ENCODE assay signal across 9 cellular contexts in the genomic region with DNA sequence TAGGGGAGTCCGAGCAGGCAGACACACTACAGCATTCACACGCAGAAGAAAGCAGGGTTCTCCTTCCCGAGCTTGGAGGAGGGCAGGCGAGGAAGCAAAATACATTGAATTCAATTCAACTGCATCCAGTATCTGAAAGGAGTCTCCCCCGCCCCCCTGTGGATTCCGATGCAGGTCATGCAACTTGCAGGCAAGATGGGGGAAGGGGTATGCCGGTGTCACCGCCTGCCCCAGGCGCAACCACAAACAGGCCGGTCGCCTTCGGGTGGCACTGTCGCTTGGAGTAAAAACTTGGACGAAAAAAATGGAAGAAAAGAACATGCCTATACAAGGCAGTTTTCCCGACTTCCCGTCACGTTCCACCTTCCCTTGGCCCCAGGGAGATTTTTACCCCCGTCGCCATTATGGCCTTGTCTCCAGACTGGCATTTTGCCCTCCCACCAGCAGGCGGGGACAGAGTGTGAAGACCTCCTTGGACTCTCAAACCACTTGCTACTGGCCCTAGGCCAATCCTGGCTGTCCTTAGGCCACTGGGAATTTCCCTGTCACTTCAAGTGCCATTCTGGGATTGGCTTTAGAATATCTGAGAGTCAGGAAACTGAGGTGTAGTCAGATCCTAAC. TPM values are rescaled to one million over a fixed set of nuclear protein-coding genes. Genes with fewer than 3 reads are reported as not detected.
A peak's percentile ranks its signal among the peaks of the same experiment; 100 is the strongest.
DNase-seq lines count a peak whose midpoint lies in the region; ATAC-seq lines count a peak whose summit lies in the region.
"Had no signal": no experiment of that assay in that cellular context is flagged by ENCODE, and none has a peak within 500 bp of the region (broad histone marks: within the 10 kb centered on the region; RNA-seq: fewer than 3 reads in every experiment).

No MANE protein-coding gene starts in this region.

- H3K27me3 Mint-ChIP-seq in activated CD8-positive, alpha-beta memory T cell treated with anti-CD3 and anti-CD28 coated beads, Interleukin-2, amount 10 ng/mL, durations not matched to agents 7 days and 5 days, result peaks cover 76% of the 10 kb centered on the region
- H3K27me3 Mint-ChIP-seq in T-helper 17 cell, result peaks cover 87% of the 10 kb centered on the region

- no peak overlapping the region for H3K4me3 Mint-ChIP-seq in activated CD8-positive, alpha-beta memory T cell treated with anti-CD3 and anti-CD28 coated beads, Interleukin-2, amount 10 ng/mL, durations not matched to agents 7 days and 5 days
- peak overlapping the region; percentile 85 for H3K4me3 Mint-ChIP-seq in T-helper 17 cell

- no peaks in the 10 kb centered on the region for H3K9me3 ChIP-seq in T-helper 17 cell (ENCODE audit: control insufficient read depth, low read length, poor library complexity, severe bottlenecking)

- no peaks in the 10 kb centered on the region for H3K36me3 Mint-ChIP-seq in activated CD8-positive, alpha-beta memory T cell treated with anti-CD3 and anti-CD28 coated beads, Interleukin-2, amount 10 ng/mL, durations not matched to agents 7 days and 5 days
- H3K36me3 Mint-ChIP-seq in T-helper 17 cell (ENCODE audit: low read depth), result peaks cover 4% of the 10 kb centered on the region

- CTCF ChIA-PET in activated CD8-positive, alpha-beta memory T cell treated with anti-CD3 and anti-CD28 coated beads, Interleukin-2, amount 10 ng/mL, durations not matched to agents 7 days and 5 days (lab: Charles Lee), result interaction anchor here (0.9 to 1.7 kb wide), 3 partner anchors 9 to 14 kb away, joined by 4 to 6 read pairs (median 5); no protein-coding TSS in a partner anchor

- no peak for DNase-seq in activated CD8-positive, alpha-beta memory T cell treated with anti-CD3 and anti-CD28 coated beads, Interleukin-2, amount 10 ng/mL, durations not matched to agents 7 days and 5 days
- no peak for DNase-seq in activated CD8-positive, alpha-beta memory T cell treated with anti-CD3 and anti-CD28 coated beads, Interleukin-2, amount 50 U/mL, for 48 hours
- DNase-seq in T-helper 17 cell (no peak), left ventricle myocardium superior (no peak), superior temporal gyrus (ENCODE audit: extremely low spot score) (peak; percentile 67), NCI-H1436 treated with DMSO at 0.1 percent for 48 hours (lab: John Stamatoyannopoulos, UW) (no peak), T1000 (lab: John Stamatoyannopoulos, UW) (no peak)

- H3K27ac Mint-ChIP-seq in activated CD8-positive, alpha-beta memory T cell treated with anti-CD3 and anti-CD28 coated beads, Interleukin-2, amount 10 ng/mL, durations not matched to agents 7 days and 5 days, result peak overlapping the region; percentile 47
- H3K27ac Mint-ChIP-seq in T-helper 17 cell, result no peak overlapping the region

- intact Hi-C loops in left ventricle myocardium superior (cut with micrococcal nuclease), result no loop called here

- H3K9me3 Mint-ChIP-seq in activated CD8-positive, alpha-beta memory T cell treated with anti-CD3 and anti-CD28 coated beads, Interleukin-2, amount 10 ng/mL, durations not matched to agents 7 days and 5 days (ENCODE audit: low read depth), result no peaks in the 10 kb centered on the region

- ATAC-seq in activated CD8-positive, alpha-beta memory T cell treated with anti-CD3 and anti-CD28 coated beads, Interleukin-2, amount 10 ng/mL, durations not matched to agents 7 days and 5 days, result no peak
- no peak for ATAC-seq in T-helper 17 cell
- ATAC-seq in left ventricle myocardium superior, result peak; percentile 48
- no peak for ATAC-seq in HG03571 (IDR thresholded peaks at IDR 0.05; ENCODE audit: unreplicated experiment)

- H3K4me1 Mint-ChIP-seq in activated CD8-positive, alpha-beta memory T cell treated with anti-CD3 and anti-CD28 coated beads, Interleukin-2, amount 10 ng/mL, durations not matched to agents 7 days and 5 days, result peaks cover 15% of the 10 kb centered on the region
- peaks cover 14% of the 10 kb centered on the region for H3K4me1 Mint-ChIP-seq in T-helper 17 cell

RNA-seq across cellular contexts. Expression of a gene that starts 1.6 kb away (rescaled TPM):
- not detected for total RNA-seq in activated CD8-positive, alpha-beta memory T cell treated with anti-CD3 and anti-CD28 coated beads, Interleukin-2, amount 10 ng/mL, durations not matched to agents 7 days and 5 days
- total RNA-seq in T-helper 17 cell, result not detected
- total RNA-seq in left ventricle myocardium superior, result 4.0 TPM
- total RNA-seq: pulmonary artery endothelial cell had no signal
